15 cellular contexts compared by ENCODE assay signal in genomic region chr11:115159122-115159665, GRCh38.
"Had no signal": no experiment of that assay in that cellular context is flagged by ENCODE, and none has a peak within 500 bp of the region (broad histone marks: within the 10 kb centered on the region; RNA-seq: fewer than 3 reads in every experiment).

No MANE protein-coding gene starts in this region.

- H2AFZ ChIP-seq: parathyroid adenoma had no signal

- H3K36me3 ChIP-seq: gastrocnemius medialis, upper lobe of right lung had no signal

- H3K4me1 ChIP-seq: gastrocnemius medialis, parathyroid adenoma, upper lobe of right lung had no signal

- H3K27ac ChIP-seq: epithelial cell of prostate, gastrocnemius medialis, parathyroid adenoma, upper lobe of right lung had no signal

- H3K9ac ChIP-seq: parathyroid adenoma had no signal

- ATAC-seq: effector memory CD8-positive, alpha-beta T cell; upper lobe of right lung had no signal

- H3K4me3 ChIP-seq: gastrocnemius medialis, upper lobe of right lung had no signal

- DNase-seq: activated CD4-positive, alpha-beta T cell treated with anti-CD3 and anti-CD28 coated beads, Interleukin-2, amount 50 U/mL, for 4 hours; activated CD4-positive, CD25-positive, alpha-beta regulatory T cell treated with anti-CD3 and anti-CD28 coated beads, Interleukin-2, amount 50 U/mL, for 72 hours; activated gamma-delta T cell; activated T-cell treated with anti-CD3 and anti-CD28 coated beads, Interleukin-2, amount 50 U/mL, for 24 hours; amygdala; cerebellar nuclear complex; effector memory CD8-positive, alpha-beta T cell; gastrocnemius medialis; islet precursor cell; mesendoderm; stimulated activated CD4-positive, alpha-beta T cell treated with anti-CD3 and anti-CD28 coated beads, Interleukin-15, amount 100 ng/mL, for 24 hours; stimulated activated CD4-positive, alpha-beta T cell treated with anti-CD3 and anti-CD28 coated beads, Interleukin-4, amount 100 ng/mL, for 24 hours; upper lobe of right lung had no signal

- H3K27me3 ChIP-seq: gastrocnemius medialis had no signal

- H3K9me3 ChIP-seq: gastrocnemius medialis, upper lobe of right lung had no signal
